In genomic region chr6:10837997-10838793, GRCh38 we compare ENCODE assay signal across 1 cellular context.
A peak's percentile ranks its signal among the peaks of the same experiment; 100 is the strongest.
TF ChIP-seq lines count a peak whose summit lies in the region.

Gene MAK (minus strand): TSS chr6:10838539. CDS start chr6:10830648, 7,891 bp downstream.

TF ChIP-seq in HepG2, 621 proteins besides CTCF, POLR2A, EP300 and RAD21 (continued from another document and continues in another):
- no peak for TF ChIP-seq MLXIP (CRISPR knock-in tag; IDR thresholded peaks at IDR 0.05; ENCODE audit: borderline replicate concordance)
- peak; percentile 61 for TF ChIP-seq PHF8 (CRISPR knock-in tag; IDR thresholded peaks at IDR 0.05)
- no peak for TF ChIP-seq ZNF280D (CRISPR knock-in tag; IDR thresholded peaks at IDR 0.05)
- peak; percentile 96 for TF ChIP-seq HIVEP1 (CRISPR knock-in tag; IDR thresholded peaks at IDR 0.05)
- no peak for TF ChIP-seq ZNF441 (CRISPR knock-in tag; IDR thresholded peaks at IDR 0.05; ENCODE audit: borderline replicate concordance)
- no peak for TF ChIP-seq SNAPC4 (CRISPR knock-in tag; IDR thresholded peaks at IDR 0.05)
- peak; percentile 65 for TF ChIP-seq PATZ1 (CRISPR knock-in tag; IDR thresholded peaks at IDR 0.05)
- no peak for TF ChIP-seq FOXA1 (IDR thresholded peaks at IDR 0.05)
- 0 out of 2 replicates have a peak, but pooled peaks have one; percentile 22 for TF ChIP-seq FOXA1 (CRISPR knock-in tag; IDR thresholded peaks at IDR 0.05)
- TF ChIP-seq HDAC1 (CRISPR knock-in tag; IDR thresholded peaks at IDR 0.05): peak; percentile 95
- TF ChIP-seq ZBTB14 (CRISPR knock-in tag; IDR thresholded peaks at IDR 0.05): no peak
- TF ChIP-seq ZNF672 (CRISPR knock-in tag; IDR thresholded peaks at IDR 0.05): no peak
- TF ChIP-seq CHD2 (IDR thresholded peaks at IDR 0.05; ENCODE audit: low read depth, low read length): no peak
- TF ChIP-seq AKNA (CRISPR knock-in tag; IDR thresholded peaks at IDR 0.05; ENCODE audit: borderline replicate concordance): no peak
- no peak for TF ChIP-seq FOXM1 (CRISPR knock-in tag; IDR thresholded peaks at IDR 0.05)
- no peak for TF ChIP-seq SCMH1 (CRISPR knock-in tag; IDR thresholded peaks at IDR 0.05; ENCODE audit: borderline replicate concordance)
- TF ChIP-seq ARNT2 (CRISPR knock-in tag; IDR thresholded peaks at IDR 0.05; ENCODE audit: low read depth): peak; percentile 71
- no peak for TF ChIP-seq ATF7 (IDR thresholded peaks at IDR 0.05)
- no peak for TF ChIP-seq ATF7 (CRISPR knock-in tag; IDR thresholded peaks at IDR 0.05)
- no peak for TF ChIP-seq IKZF1 (IDR thresholded peaks at IDR 0.05)
- peak; percentile 43; the same call in 1 of the 2 replicates for TF ChIP-seq ZNF574 (CRISPR knock-in tag; IDR thresholded peaks at IDR 0.05)
- peak; percentile 40 for TF ChIP-seq TFDP1 (CRISPR knock-in tag; IDR thresholded peaks at IDR 0.05; ENCODE audit: borderline replicate concordance)
- peak; percentile 26; the same call in 1 of the 2 replicates for TF ChIP-seq KDM4B (CRISPR knock-in tag; IDR thresholded peaks at IDR 0.05)
- no peak for TF ChIP-seq ZNF780A (CRISPR knock-in tag; IDR thresholded peaks at IDR 0.05)
- peak; percentile 74 for TF ChIP-seq ZNF777 (CRISPR knock-in tag; IDR thresholded peaks at IDR 0.05)
- TF ChIP-seq ZNF282 (IDR thresholded peaks at IDR 0.05; ENCODE audit: partially characterized antibody): no peak
- no peak for TF ChIP-seq NKX3-1 (CRISPR knock-in tag; IDR thresholded peaks at IDR 0.05)
- no peak for TF ChIP-seq FOXP4 (CRISPR knock-in tag; IDR thresholded peaks at IDR 0.05)
